Comparison of ENCODE assay signal across 17 cellular contexts in the genomic region with DNA sequence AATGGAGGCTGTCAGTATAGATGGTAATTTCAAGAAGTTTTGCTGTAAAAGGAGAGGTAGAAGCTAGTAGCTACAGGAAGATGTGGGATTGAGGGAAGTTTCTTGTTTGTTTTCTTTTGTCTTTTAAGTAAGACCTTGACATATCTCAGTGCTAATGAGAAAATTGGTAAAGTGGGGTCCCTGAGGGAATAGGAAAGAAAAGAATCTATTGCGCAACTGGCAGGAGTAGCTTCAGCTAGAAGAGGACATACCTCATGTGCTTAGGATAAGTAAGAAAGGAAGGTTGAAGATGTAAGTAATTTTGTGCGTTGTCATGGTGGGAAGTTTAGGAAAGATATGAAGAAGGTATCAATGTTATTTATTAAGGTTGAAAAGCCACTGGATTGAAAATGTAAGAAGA.
"Had no signal": no experiment of that assay in that cellular context is flagged by ENCODE, and none has a peak within 500 bp of the region (broad histone marks: within the 10 kb centered on the region; RNA-seq: fewer than 3 reads in every experiment).

No MANE protein-coding gene starts in this region.

- FAIRE-seq: frontal cortex had no signal

- H3K27ac Mint-ChIP-seq: naive B cell, nephron had no signal

- H3K27me3 Mint-ChIP-seq: naive B cell had no signal

- H3K4me3 ChIP-seq: coronary artery, heart left ventricle, psoas muscle, stomach, thoracic aorta had no signal

- H3K9me3 ChIP-seq: heart left ventricle, psoas muscle, stomach, thoracic aorta had no signal

- DNase-seq: effector CD4-positive, alpha-beta T cell; heart left ventricle; hippocampal formation; mesendoderm; naive B cell; psoas muscle; retina; stimulated activated CD4-positive, alpha-beta T cell treated with anti-CD3 and anti-CD28 coated beads, Interleukin-12 subunit alpha, Interleukin-12 subunit beta, amount 100 ng/mL, for 4 hours; stimulated activated naive CD4-positive, alpha-beta T cell; stomach; substantia nigra; trophoblast cell had no signal

- H3K36me3 ChIP-seq: heart left ventricle, stomach, thoracic aorta had no signal

- H3K4me3 Mint-ChIP-seq: naive B cell, nephron had no signal

- H3K36me3 Mint-ChIP-seq: naive B cell had no signal

- H3K27ac ChIP-seq: coronary artery, heart left ventricle, psoas muscle, stomach, thoracic aorta had no signal

- ATAC-seq: heart left ventricle, psoas muscle, sciatic nerve had no signal

- H3K4me1 ChIP-seq: psoas muscle, stomach had no signal

- H3K4me1 Mint-ChIP-seq: nephron had no signal

- H3K9me3 Mint-ChIP-seq: naive B cell, nephron had no signal

- H3K27me3 ChIP-seq: heart left ventricle, stomach had no signal
